8 cellular contexts compared by ENCODE assay signal in the genomic region with DNA sequence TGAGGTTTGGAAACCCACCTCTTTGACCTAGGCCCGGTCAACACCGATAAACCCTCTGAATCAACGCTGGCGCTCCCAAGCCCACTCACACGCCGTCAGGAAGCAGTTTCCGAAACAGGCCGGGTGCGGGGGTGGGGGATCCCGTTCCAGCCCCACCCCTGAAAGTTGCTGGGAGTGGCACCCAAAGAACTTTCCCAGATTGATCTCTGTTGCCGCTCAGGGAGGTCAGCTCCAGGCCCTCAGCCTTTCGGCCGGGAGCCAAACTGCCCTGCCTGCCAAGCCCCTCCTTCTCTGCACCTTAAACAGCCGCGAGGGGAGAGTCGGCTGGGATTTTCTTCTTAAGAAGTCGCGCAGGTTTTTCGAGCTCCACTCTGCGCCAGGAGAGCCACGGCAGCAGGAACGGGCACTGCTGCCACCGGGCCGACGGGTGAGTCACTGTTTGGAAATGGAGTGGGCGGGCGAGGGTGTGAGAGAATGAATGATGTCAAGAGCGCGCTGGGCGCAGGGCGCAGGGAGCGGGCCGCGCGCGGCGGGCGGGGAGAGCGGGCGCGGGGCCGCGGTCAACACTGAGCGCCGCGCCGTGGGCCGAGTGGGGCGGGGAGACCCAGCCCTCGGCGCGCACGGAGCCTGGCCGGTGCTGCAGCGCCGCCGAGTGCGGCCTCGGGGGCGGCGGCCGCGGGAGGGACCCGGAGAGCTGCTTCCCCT. TPM values are rescaled to one million over a fixed set of nuclear protein-coding genes. Genes with fewer than 3 reads are reported as not detected.
DNase-seq lines count a peak whose midpoint lies in the region; ATAC-seq, FAIRE-seq and TF ChIP-seq lines count a peak whose summit lies in the region.

TSS of gene SGMS2 (plus strand) at position 566 of the 705 bp plus-strand sequence. CDS start 70,622 bp downstream, outside the sequence.

- H3K4me1 Mint-ChIP-seq in activated CD4-positive, alpha-beta T cell treated with anti-CD3 and anti-CD28 coated beads, Interleukin-2, amount 10 ng/mL, durations not matched to agents 24 days and 14 days = peaks cover 14% of the 10 kb centered on the region

- TF ChIP-seq RAD21 in HepG2 (CRISPR knock-in tag; IDR thresholded peaks at IDR 0.05) = no peak

- peak within 1 kb of the TSS; percentile 67 for H3K9ac ChIP-seq in HepG2 (ENCODE audit: insufficient read depth, low read depth, low read length)

- H3K36me3 ChIP-seq in GM06990 (ENCODE audit: control insufficient read depth, insufficient read depth, low read length) (no peaks in the 10 kb centered on the region), HepG2 (replicated peaks in 1 of 2; ENCODE audit: control insufficient read depth in 1 of 2, insufficient read depth in 2 of 2, low read length in 2 of 2) (no peaks in the 10 kb centered on the region)

- CTCF ChIA-PET in HepG2 (lab: Yijun Ruan, JAX; ENCODE audit: low intra/inter-chr PET ratio, low total read pairs) = no interaction called here

- BruUV-seq in HepG2 (replicated peaks; lab: Mats Ljungman, UMichigan) = TSS peak; percentile 81

- peak; percentile 82 for ATAC-seq in HepG2

- H3K27ac Mint-ChIP-seq in activated CD4-positive, alpha-beta T cell treated with anti-CD3 and anti-CD28 coated beads, Interleukin-2, amount 10 ng/mL, durations not matched to agents 24 days and 14 days = peak within 1 kb of the TSS; percentile 70

- H3K4me2 ChIP-seq in HepG2 (ENCODE audit: low read depth, low read length) = peak within 1 kb of the TSS; percentile 97

- FAIRE-seq in HepG2 (lab: Jason Lieb, UNC) = no peak

- TF ChIP-seq EP300 in HepG2 (IDR thresholded peaks at IDR 0.05; ENCODE audit: low read depth in 2 of 2, low read length in 2 of 2) (no peak), HepG2 (CRISPR knock-in tag; IDR thresholded peaks at IDR 0.05; ENCODE audit: borderline replicate concordance) (no peak)

- intact Hi-C loops in activated CD4-positive, alpha-beta T cell treated with anti-CD3 and anti-CD28 coated beads, Interleukin-2, amount 10 ng/mL, durations not matched to agents 24 days and 14 days (cut with micrococcal nuclease) = loop anchor here (10.0 kb wide), 1 partner anchor 90 kb away; no protein-coding TSS in a partner anchor
- intact Hi-C loops in HepG2 (cut with micrococcal nuclease; ENCODE audit: unreplicated experiment) = loop anchor here (5.0 to 10.0 kb wide), 3 partner anchors 38 to 160 kb away; partner anchors contain the start of gene HADH

- H3K79me2 ChIP-seq in HepG2 (ENCODE audit: insufficient read depth, low read length) = no peaks in the 10 kb centered on the region

- peak within 1 kb of the TSS; percentile 85 for H3K4me3 Mint-ChIP-seq in activated CD4-positive, alpha-beta T cell treated with anti-CD3 and anti-CD28 coated beads, Interleukin-2, amount 10 ng/mL, durations not matched to agents 24 days and 14 days

- no peaks in the 10 kb centered on the region for H3K9me3 ChIP-seq in HepG2 (ENCODE audit: low read length)

- WGBS in HepG2 (ENCODE audit: low lambda C conversion rate) = 0% methylated on average over 7 of the region's 64 CpGs

- H3K27me3 Mint-ChIP-seq in activated CD4-positive, alpha-beta T cell treated with anti-CD3 and anti-CD28 coated beads, Interleukin-2, amount 10 ng/mL, durations not matched to agents 24 days and 14 days = peaks cover 65% of the 10 kb centered on the region

- POLR2A ChIA-PET in HepG2 (lab: Yijun Ruan, JAX) = interaction anchor here (1.4 kb wide), 1 partner anchor 107 kb away, joined by 3 read pairs; the partner anchor contains the start of gene CYP2U1

- TF ChIP-seq CTCF in GM06990 (IDR thresholded peaks at IDR 0.05; ENCODE audit: insufficient read depth, low read length, poor library complexity, severe bottlenecking) = no peak
- TF ChIP-seq CTCF in LNCAP (IDR thresholded peaks at IDR 0.05) = peak; percentile 18; the same call in 1 of the 2 replicates
- 0 out of 2 replicates have a peak, but pooled peaks have one; percentile 4 for TF ChIP-seq CTCF in HepG2 (CRISPR knock-in tag; IDR thresholded peaks at IDR 0.05)

- H3K27ac ChIP-seq in HepG2 (ENCODE audit: extremely low read length, insufficient read depth, low read length) = no peak within 1 kb of the TSS

- DNase-seq in GM06990 (ENCODE audit: extremely low read depth, insufficient read length) = peak; percentile 15
- peak; percentile 34 for DNase-seq in GOT3 (lab: John Stamatoyannopoulos, UW)
- DNase-seq in activated CD4-positive, alpha-beta T cell treated with anti-CD3 and anti-CD28 coated beads, Interleukin-2, amount 10 ng/mL, durations not matched to agents 24 days and 14 days = peak; percentile 76
- DNase-seq in dermis microvascular lymphatic vessel endothelial cell (ENCODE audit: low read depth in 2 of 2) = peak; percentile 78 to 94
- peak; percentile 55 for DNase-seq in HepG2 (ENCODE audit: low spot score)
- peak; percentile 52 to 56 for DNase-seq in stimulated activated CD4-positive, alpha-beta T cell treated with anti-CD3 and anti-CD28 coated beads, Interleukin-1b, Interleukin-23, amount 100 ng/mL, for 4 hours (ENCODE audit: low read depth in 2 of 2)
- no peak for DNase-seq in KG1 (lab: John Stamatoyannopoulos, UW)

- H3K4me3 ChIP-seq in GM06990 (replicated peaks; ENCODE audit: low read depth, low read length) (peak within 1 kb of the TSS; percentile 43), HepG2 (replicated peaks in 1 of 3; ENCODE audit: insufficient read depth in 1 of 3, low read depth in 2 of 3, low read length in 3 of 3) (peak within 1 kb of the TSS; percentile 60 to 91 (median 80))

- H3K27me3 ChIP-seq in GM06990 (replicated peaks; ENCODE audit: control insufficient read depth, insufficient read depth, low read length) = peaks cover 4% of the 10 kb centered on the region
- peaks cover 0 to 1% of the 10 kb centered on the region in 2 experiments; a peak in 2 of 5 replicates for H3K27me3 ChIP-seq in HepG2 (ENCODE audit: control insufficient read depth in 1 of 2, insufficient read depth in 2 of 2, low read length in 2 of 2)

- no peak for TF ChIP-seq POLR2A in HepG2 (IDR thresholded peaks at IDR 0.05; ENCODE audit: insufficient read depth in 1 of 2, low read depth in 2 of 2, low read length in 2 of 2)

- H2AFZ ChIP-seq in HepG2 (ENCODE audit: low read length) = peak within 1 kb of the TSS; percentile 63

- peaks cover 6% of the 10 kb centered on the region for H3K9me3 Mint-ChIP-seq in activated CD4-positive, alpha-beta T cell treated with anti-CD3 and anti-CD28 coated beads, Interleukin-2, amount 10 ng/mL, durations not matched to agents 24 days and 14 days

- in situ Hi-C loops in HepG2 (cut with HindIII; ENCODE audit: extremely low pct_ligation_motif_present, low pct_unique_long_range_greater_than_20kb) = no loop called here

- H3K36me3 Mint-ChIP-seq in activated CD4-positive, alpha-beta T cell treated with anti-CD3 and anti-CD28 coated beads, Interleukin-2, amount 10 ng/mL, durations not matched to agents 24 days and 14 days (ENCODE audit: low read depth) = no peaks in the 10 kb centered on the region

- no peaks in the 10 kb centered on the region for H4K20me1 ChIP-seq in HepG2 (ENCODE audit: insufficient read depth, low read length)

- peaks cover 28% of the 10 kb centered on the region for H3K4me1 ChIP-seq in HepG2 (ENCODE audit: insufficient read depth, low read length)

TF ChIP-seq in HepG2, 621 proteins besides CTCF, POLR2A, EP300 and RAD21 (continues in another document):
- no peak for TF ChIP-seq CBX1 (IDR thresholded peaks at IDR 0.05; ENCODE audit: low read depth)

RNA-seq across cellular contexts. Expression of gene SGMS2, which starts in this region (rescaled TPM):
- 0.72 and 0.80 TPM in 2 replicates for total RNA-seq in activated CD4-positive, alpha-beta T cell treated with anti-CD3 and anti-CD28 coated beads, Interleukin-2, amount 10 ng/mL, durations not matched to agents 24 days and 14 days
- total RNA-seq in dermis microvascular lymphatic vessel endothelial cell = 44.8 and 53.0 TPM in 2 replicates
- total RNA-seq in HepG2 (2016; rRNA removed; fragmentation: Illumina TruSeq; extraction: Trizol) = 1.2 and 1.3 TPM in 2 replicates
- total RNA-seq in HepG2 (2016; cell fraction: cytosol; rRNA removed; fragmentation: Illumina TruSeq; extraction: Trizol; ENCODE audit: low read depth) = 0.51 and 0.62 TPM in 2 replicates
- total RNA-seq in HepG2 (2016; cell fraction: insoluble cytoplasmic fraction; rRNA removed; fragmentation: Illumina TruSeq; extraction: Trizol) = 1.4 TPM in 2 replicates
- total RNA-seq in HepG2 (2016; cell fraction: membrane; rRNA removed; fragmentation: Illumina TruSeq; extraction: Trizol) = 0.72 and 0.99 TPM in 2 replicates
- 1.2 and 1.7 TPM in 2 replicates for total RNA-seq in HepG2 (2016; cell fraction: nucleus; rRNA removed; fragmentation: Illumina TruSeq; extraction: Trizol)
- 1.7 and 2.0 TPM in 2 replicates for polyA plus RNA-seq in HepG2 (2011; rRNA removed)
- 2.0 and 2.5 TPM in 2 replicates for polyA plus RNA-seq in HepG2 (2011; cell fraction: cytosol; rRNA removed)
- polyA plus RNA-seq in HepG2 (2011; cell fraction: nucleus; rRNA removed) = 1.00 and 1.9 TPM in 2 replicates
- polyA plus RNA-seq in HepG2 (2012) = 0.93 TPM in 2 replicates
- 0.08 and 0.22 TPM in 2 replicates for polyA plus RNA-seq in HepG2 (2016; cell fraction: cytosol; fragmentation: Illumina TruSeq; extraction: Trizol; ENCODE audit: low read depth)
- 0.44 and 0.46 TPM in 2 replicates for polyA plus RNA-seq in HepG2 (2016; cell fraction: insoluble cytoplasmic fraction; fragmentation: Illumina TruSeq; extraction: Trizol; ENCODE audit: low read depth)
- 0.29 and 0.37 TPM in 2 replicates for polyA plus RNA-seq in HepG2 (2016; cell fraction: membrane; fragmentation: Illumina TruSeq; extraction: Trizol; ENCODE audit: low read depth)
- polyA plus RNA-seq in HepG2 (2016; cell fraction: nucleus; fragmentation: Illumina TruSeq; extraction: Trizol; ENCODE audit: insufficient read depth, low read depth) = 0.57 and 0.93 TPM in 2 replicates
- 9.5 and 44.2 TPM in 2 replicates for polyA minus RNA-seq in HepG2 (2011; rRNA and poly(A)+ RNA removed; ENCODE audit: low replicate concordance)
- 1.8 and 3.6 TPM in 2 replicates for polyA minus RNA-seq in HepG2 (2011; cell fraction: cytosol; rRNA and poly(A)+ RNA removed)
- 5.3 and 7.5 TPM in 2 replicates for polyA minus RNA-seq in HepG2 (2011; cell fraction: nucleus; rRNA and poly(A)+ RNA removed)

Comparison
In these comparisons a context has a peak if more than half of its experiments do, and no peak if none do; other contexts are left out.
1. RNA of gene SGMS2 (total RNA-seq): 44.8 to 53.0 TPM in dermis microvascular lymphatic vessel endothelial cell; 0.51 to 1.7 TPM in HepG2 and 0.72 to 0.80 TPM in activated CD4-positive, alpha-beta T cell treated with anti-CD3 and anti-CD28 coated beads, Interleukin-2, amount 10 ng/mL, durations not matched to agents 24 days and 14 days; every median in the first group is over 10 times any median in the second.
2. Peak in DNase-seq in activated CD4-positive, alpha-beta T cell treated with anti-CD3 and anti-CD28 coated beads, Interleukin-2, amount 10 ng/mL, durations not matched to agents 24 days and 14 days; RNA of the gene not detected or under 1 TPM.